In genomic region chr17:71600137-71600789, GRCh38 we compare ENCODE assay signal across 14 cellular contexts.
"Had no signal": no experiment of that assay in that cellular context is flagged by ENCODE, and none has a peak within 500 bp of the region (broad histone marks: within the 10 kb centered on the region; RNA-seq: fewer than 3 reads in every experiment).

No MANE protein-coding gene starts in this region.

- H3K27ac ChIP-seq: esophagus muscularis mucosa, heart left ventricle, psoas muscle, sigmoid colon, thoracic aorta had no signal

- DNase-seq: activated B cell treated with CpG ODN at 0.5 μM for 24 hours; activated CD4-positive, alpha-beta T cell treated with anti-CD3 and anti-CD28 coated beads, Interleukin-2, amount 10 ng/mL, durations not matched to agents 24 days and 14 days; activated naive CD4-positive, alpha-beta T cell; aorta; heart left ventricle; nephron progenitor cell; psoas muscle; sigmoid colon; stimulated activated CD4-positive, alpha-beta T cell treated with anti-CD3 and anti-CD28 coated beads, Interleukin-15, amount 100 ng/mL, for 24 hours; stimulated activated CD4-positive, alpha-beta T cell treated with anti-CD3 and anti-CD28 coated beads, Interleukin-4, amount 100 ng/mL, for 4 hours; stimulated activated naive CD8-positive, alpha-beta T cell treated with anti-CD3 and anti-CD28 coated beads, Interleukin-15, amount 100 ng/mL, for 72 hours had no signal

- H3K27me3 ChIP-seq: esophagus muscularis mucosa, heart left ventricle, sigmoid colon had no signal

- H3K4me3 ChIP-seq: esophagus muscularis mucosa, heart left ventricle, psoas muscle, sigmoid colon, thoracic aorta had no signal

- H3K36me3 ChIP-seq: esophagus muscularis mucosa, heart left ventricle, sigmoid colon, thoracic aorta had no signal

- ATAC-seq: heart left ventricle; left lobe of liver; psoas muscle; stimulated activated naive CD8-positive, alpha-beta T cell treated with anti-CD3 and anti-CD28 coated beads, Interleukin-15, amount 100 ng/mL, for 72 hours had no signal

- H3K4me1 ChIP-seq: heart left ventricle, psoas muscle had no signal

- H3K9me3 ChIP-seq: esophagus muscularis mucosa, heart left ventricle, psoas muscle, sigmoid colon, thoracic aorta had no signal
